In genomic region chr5:82384025-82384750, GRCh38 we compare ENCODE assay signal across 21 cellular contexts.
"Had no signal": no experiment of that assay in that cellular context is flagged by ENCODE, and none has a peak within 500 bp of the region (broad histone marks: within the 10 kb centered on the region; RNA-seq: fewer than 3 reads in every experiment).

No MANE protein-coding gene starts in this region.

- H3K27ac ChIP-seq: thoracic aorta had no signal

- H3K36me3 ChIP-seq: thoracic aorta had no signal

- H3K27me3 Mint-ChIP-seq: activated CD4-positive, alpha-beta T cell treated with anti-CD3 and anti-CD28 coated beads, Interleukin-2, amount 10 ng/mL, durations not matched to agents 24 days and 14 days had no signal

- H3K36me3 Mint-ChIP-seq: activated naive CD8-positive, alpha-beta T cell treated with anti-CD3 and anti-CD28 coated beads, Interleukin-2, amount 10 ng/mL, durations not matched to agents 7 days and 5 days; natural killer cell had no signal

- H3K27ac Mint-ChIP-seq: activated CD4-positive, alpha-beta T cell treated with anti-CD3 and anti-CD28 coated beads, Interleukin-2, amount 10 ng/mL, durations not matched to agents 24 days and 14 days; activated CD8-positive, alpha-beta T cell treated with anti-CD3 and anti-CD28 coated beads for 36 hours; activated naive CD8-positive, alpha-beta T cell treated with anti-CD3 and anti-CD28 coated beads, Interleukin-2, amount 10 ng/mL, durations not matched to agents 7 days and 5 days; activated T-helper 2 cell treated with anti-CD3 and anti-CD28 coated beads, Interferon-gamma antibody, Interleukin-2, Interleukin-4, amounts not matched to agents 10 μg/mL and 5 μg/mL and 100 μg/mL, durations not matched to agents 14 hours and 24 hours and 36 hours; natural killer cell had no signal

- DNase-seq: activated CD4-positive, alpha-beta T cell treated with anti-CD3 and anti-CD28 coated beads, Interleukin-2, amount 10 ng/mL, durations not matched to agents 24 days and 14 days; activated CD4-positive, CD25-positive, alpha-beta regulatory T cell; activated CD8-positive, alpha-beta T cell treated with anti-CD3 and anti-CD28 coated beads for 36 hours; activated naive CD4-positive, alpha-beta T cell treated with Interleukin-2 at 50 U/mL for 16 hours; activated naive CD8-positive, alpha-beta T cell treated with anti-CD3 and anti-CD28 coated beads, Interleukin-2, amount 10 ng/mL, durations not matched to agents 7 days and 5 days; activated T-cell treated with anti-CD3 and anti-CD28 coated beads, Interleukin-2, amount 50 U/mL, for 1 hour; effector CD4-positive, alpha-beta T cell; foreskin fibroblast; hippocampal formation; left colon; natural killer cell; nucleus accumbens; posterior cingulate gyrus; retina; stimulated activated CD4-positive, alpha-beta T cell treated with anti-CD3 and anti-CD28 coated beads, Interleukin-2, amount 100 ng/mL, for 48 hours; stimulated activated naive CD8-positive, alpha-beta T cell treated with anti-CD3 and anti-CD28 coated beads, Interleukin-15, amount 100 ng/mL, for 72 hours; T1000 had no signal

- H3K4me3 ChIP-seq: lung, thoracic aorta had no signal

- ATAC-seq: activated CD8-positive, alpha-beta T cell treated with anti-CD3 and anti-CD28 coated beads for 36 hours; esophagus mucosa; left colon; natural killer cell; stimulated activated naive CD8-positive, alpha-beta T cell treated with anti-CD3 and anti-CD28 coated beads, Interleukin-15, amount 100 ng/mL, for 72 hours had no signal

- H3K9me3 ChIP-seq: thoracic aorta had no signal

- H3K9me3 Mint-ChIP-seq: activated CD8-positive, alpha-beta T cell treated with anti-CD3 and anti-CD28 coated beads for 36 hours; natural killer cell had no signal

- H3K4me3 Mint-ChIP-seq: activated CD4-positive, alpha-beta T cell treated with anti-CD3 and anti-CD28 coated beads, Interleukin-2, amount 10 ng/mL, durations not matched to agents 24 days and 14 days; activated CD8-positive, alpha-beta T cell treated with anti-CD3 and anti-CD28 coated beads for 36 hours; activated naive CD8-positive, alpha-beta T cell treated with anti-CD3 and anti-CD28 coated beads, Interleukin-2, amount 10 ng/mL, durations not matched to agents 7 days and 5 days; natural killer cell; stimulated activated naive CD8-positive, alpha-beta T cell treated with anti-CD3 and anti-CD28 coated beads, Interleukin-15, amount 100 ng/mL, for 72 hours had no signal
